Comparison of ENCODE assay signal across 3 cellular contexts in genomic region chr20:62395311-62396242, GRCh38.
TF ChIP-seq lines count a peak whose summit lies in the region.

No MANE protein-coding gene starts in this region.

TF ChIP-seq in HepG2, 621 proteins besides CTCF, POLR2A, EP300 and RAD21 (continues in another document):
- no peak for TF ChIP-seq STAT6 (CRISPR knock-in tag; IDR thresholded peaks at IDR 0.05; ENCODE audit: borderline replicate concordance)
- TF ChIP-seq IKZF1 (IDR thresholded peaks at IDR 0.05): no peak
- no peak for TF ChIP-seq CREBL2 (CRISPR knock-in tag; IDR thresholded peaks at IDR 0.05; ENCODE audit: borderline replicate concordance)
- peak; percentile 37 for TF ChIP-seq AGO1 (IDR thresholded peaks at IDR 0.05; ENCODE audit: low read depth, low read length, poor library complexity, severe bottlenecking)
- no peak for TF ChIP-seq THAP8 (CRISPR knock-in tag; IDR thresholded peaks at IDR 0.05; ENCODE audit: borderline replicate concordance)
- peak; percentile 83 for TF ChIP-seq ZNF776 (CRISPR knock-in tag; IDR thresholded peaks at IDR 0.05)
- TF ChIP-seq SKIL (CRISPR knock-in tag; IDR thresholded peaks at IDR 0.05; ENCODE audit: borderline replicate concordance): no peak
- TF ChIP-seq ZFP36L1 (CRISPR knock-in tag; IDR thresholded peaks at IDR 0.05): no peak
- 0 out of 2 replicates have a peak, but pooled peaks have one; percentile 50 for TF ChIP-seq ZNF703 (CRISPR knock-in tag; IDR thresholded peaks at IDR 0.05; ENCODE audit: borderline replicate concordance)
- 0 out of 2 replicates have a peak, but pooled peaks have one; percentile 23 for TF ChIP-seq THRA (CRISPR knock-in tag; IDR thresholded peaks at IDR 0.05; ENCODE audit: borderline replicate concordance)

TF ChIP-seq in WTC11, 78 proteins besides CTCF, POLR2A, EP300 and RAD21:
- TF ChIP-seq ZNF281 (CRISPR knock-in tag; IDR thresholded peaks at IDR 0.05) (no peak), NFE2L1 (CRISPR knock-in tag; IDR thresholded peaks at IDR 0.05) (no peak), ZNF263 (CRISPR knock-in tag; IDR thresholded peaks at IDR 0.05; ENCODE audit: low read depth) (peak; percentile 83), IRF1 (CRISPR knock-in tag; IDR thresholded peaks at IDR 0.05) (no peak)

TF ChIP-seq in HEK293T, 16 proteins besides CTCF, POLR2A, EP300 and RAD21:
- TF ChIP-seq CTBP1 (IDR thresholded peaks at IDR 0.05; ENCODE audit: borderline replicate concordance): no peak
- TF ChIP-seq PKNOX1 (IDR thresholded peaks at IDR 0.05): no peak
- no peak for TF ChIP-seq HDGF (IDR thresholded peaks at IDR 0.05; ENCODE audit: borderline replicate concordance)
- no peak for TF ChIP-seq ZNF384 (IDR thresholded peaks at IDR 0.05)
- no peak for TF ChIP-seq L3MBTL2 (conservative IDR thresholded peaks at IDR 0.05)
- TF ChIP-seq SUZ12 (IDR thresholded peaks at IDR 0.05): no peak
- TF ChIP-seq FOXA1 (IDR thresholded peaks at IDR 0.05): no peak
- no peak for TF ChIP-seq ELF4 (IDR thresholded peaks at IDR 0.05)
- TF ChIP-seq ARNT (IDR thresholded peaks at IDR 0.05): no peak
- no peak for TF ChIP-seq BHLHE40 (IDR thresholded peaks at IDR 0.05; ENCODE audit: borderline replicate concordance)
- TF ChIP-seq FOXM1 (IDR thresholded peaks at IDR 0.05; ENCODE audit: borderline replicate concordance): no peak
TF ChIP-seq in HEK293T: peak in this region for 0.
